In genomic region chr3:124816206-124816605, GRCh38 we compare ENCODE assay signal across 19 cellular contexts.
"Had no signal": no experiment of that assay in that cellular context is flagged by ENCODE, and none has a peak within 500 bp of the region (broad histone marks: within the 10 kb centered on the region; RNA-seq: fewer than 3 reads in every experiment).

No MANE protein-coding gene starts in this region.

- H3K27ac Mint-ChIP-seq: activated CD4-positive, alpha-beta T cell treated with anti-CD3 and anti-CD28 coated beads, Interleukin-2, amount 10 ng/mL, durations not matched to agents 24 days and 14 days; activated CD8-positive, alpha-beta T cell treated with anti-CD3 and anti-CD28 coated beads, Interleukin-2, amount 10 ng/mL, durations not matched to agents 7 days and 5 days; activated naive CD8-positive, alpha-beta T cell treated with anti-CD3 and anti-CD28 coated beads for 36 hours; memory B cell; stimulated activated naive B cell treated with anti-CD40 and anti-IgM and Interleukin-4, amounts not matched to agents 10 μg/mL and 1 μg/mL and 100 μg/mL, for 72 hours; T-helper 17 cell had no signal

- H3K36me3 Mint-ChIP-seq: activated naive CD8-positive, alpha-beta T cell treated with anti-CD3 and anti-CD28 coated beads for 36 hours; memory B cell; naive thymus-derived CD8-positive, alpha-beta T cell; stimulated activated naive B cell treated with anti-CD40 and anti-IgM and Interleukin-4, amounts not matched to agents 10 μg/mL and 1 μg/mL and 100 μg/mL, for 72 hours had no signal

- DNase-seq: activated CD4-positive, alpha-beta T cell treated with anti-CD3 and anti-CD28 coated beads, Interleukin-2, amount 10 ng/mL, durations not matched to agents 24 days and 14 days; activated CD4-positive, CD25-positive, alpha-beta regulatory T cell; activated CD8-positive, alpha-beta memory T cell treated with anti-CD3 and anti-CD28 coated beads, Interleukin-2, amount 50 U/mL, for 4 hours; activated CD8-positive, alpha-beta T cell treated with anti-CD3 and anti-CD28 coated beads, Interleukin-2, amount 10 ng/mL, durations not matched to agents 7 days and 5 days; activated gamma-delta T cell; activated naive CD8-positive, alpha-beta T cell treated with anti-CD3 and anti-CD28 coated beads for 36 hours; activated T-cell treated with anti-CD3 and anti-CD28 coated beads, Interleukin-2, amount 50 U/mL, for 48 hours; hypothalamus; kidney; left lung; naive thymus-derived CD8-positive, alpha-beta T cell; retina; stimulated activated CD4-positive, alpha-beta T cell treated with anti-CD3 and anti-CD28 coated beads, Interleukin-15, amount 100 ng/mL, for 24 hours; stimulated activated CD4-positive, alpha-beta T cell treated with anti-CD3 and anti-CD28 coated beads, Interleukin-4, amount 100 ng/mL, for 1 hour; stimulated activated naive B cell treated with anti-CD40 and anti-IgM and Interleukin-4, amounts not matched to agents 10 μg/mL and 1 μg/mL and 100 μg/mL, for 72 hours; T-helper 17 cell; upper lobe of left lung had no signal

- H3K9me3 ChIP-seq: esophagus muscularis mucosa, left lung, upper lobe of left lung had no signal

- H3K27me3 ChIP-seq: esophagus muscularis mucosa, left lung, upper lobe of left lung had no signal

- ATAC-seq: activated CD8-positive, alpha-beta T cell treated with anti-CD3 and anti-CD28 coated beads, Interleukin-2, amount 10 ng/mL, durations not matched to agents 7 days and 5 days; left lung; naive thymus-derived CD8-positive, alpha-beta T cell; stimulated activated naive B cell treated with anti-CD40 and anti-IgM and Interleukin-4, amounts not matched to agents 10 μg/mL and 1 μg/mL and 100 μg/mL, for 72 hours; T-helper 17 cell had no signal

- H3K27ac ChIP-seq: esophagus muscularis mucosa, left lung had no signal

- H3K4me3 Mint-ChIP-seq: activated CD4-positive, alpha-beta T cell treated with anti-CD3 and anti-CD28 coated beads, Interleukin-2, amount 10 ng/mL, durations not matched to agents 24 days and 14 days; activated CD8-positive, alpha-beta T cell treated with anti-CD3 and anti-CD28 coated beads, Interleukin-2, amount 10 ng/mL, durations not matched to agents 7 days and 5 days; activated naive CD8-positive, alpha-beta T cell treated with anti-CD3 and anti-CD28 coated beads for 36 hours; memory B cell; naive thymus-derived CD8-positive, alpha-beta T cell; stimulated activated naive B cell treated with anti-CD40 and anti-IgM and Interleukin-4, amounts not matched to agents 10 μg/mL and 1 μg/mL and 100 μg/mL, for 72 hours; T-helper 17 cell had no signal

- H3K4me1 Mint-ChIP-seq: activated CD4-positive, alpha-beta T cell treated with anti-CD3 and anti-CD28 coated beads, Interleukin-2, amount 10 ng/mL, durations not matched to agents 24 days and 14 days; activated naive CD8-positive, alpha-beta T cell treated with anti-CD3 and anti-CD28 coated beads for 36 hours; naive thymus-derived CD8-positive, alpha-beta T cell; stimulated activated naive B cell treated with anti-CD40 and anti-IgM and Interleukin-4, amounts not matched to agents 10 μg/mL and 1 μg/mL and 100 μg/mL, for 72 hours had no signal

- H3K4me3 ChIP-seq: esophagus muscularis mucosa, left lung, upper lobe of left lung had no signal

- H3K9me3 Mint-ChIP-seq: activated CD4-positive, alpha-beta T cell treated with anti-CD3 and anti-CD28 coated beads, Interleukin-2, amount 10 ng/mL, durations not matched to agents 24 days and 14 days; activated naive CD8-positive, alpha-beta T cell treated with anti-CD3 and anti-CD28 coated beads for 36 hours; memory B cell; naive thymus-derived CD8-positive, alpha-beta T cell; stimulated activated naive B cell treated with anti-CD40 and anti-IgM and Interleukin-4, amounts not matched to agents 10 μg/mL and 1 μg/mL and 100 μg/mL, for 72 hours had no signal
